Comparison of ENCODE assay signal across 8 cellular contexts in the genomic region with DNA sequence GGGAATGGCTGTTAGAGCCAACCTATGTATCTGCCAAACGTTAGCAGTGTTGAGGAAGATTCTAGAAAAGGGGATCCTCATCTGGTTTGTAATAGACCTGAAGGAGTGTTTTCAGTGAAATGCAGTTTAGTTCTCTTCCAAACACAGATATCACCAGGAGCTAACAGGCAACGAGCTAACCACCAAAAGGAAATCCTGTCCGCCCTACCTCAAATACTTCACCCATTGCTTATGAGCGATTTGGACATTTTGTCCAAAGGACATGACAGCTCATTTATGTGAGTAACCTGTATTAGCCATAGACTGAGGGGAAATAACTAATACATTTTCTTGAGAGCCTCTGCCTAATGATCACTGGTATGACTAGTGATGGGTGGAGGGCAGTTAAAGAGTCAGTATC. TPM values are rescaled to one million over a fixed set of nuclear protein-coding genes. Genes with fewer than 3 reads are reported as not detected.
DNase-seq lines count a peak whose midpoint lies in the region; ATAC-seq lines count a peak whose summit lies in the region.

No MANE protein-coding gene starts in this region.

- peaks cover 41% of the 10 kb centered on the region for H3K4me1 Mint-ChIP-seq in dendritic cell treated with granulocyte-macrophage colony-stimulating factor and Interleukin-4, amounts not matched to agents 40 ng/mL and 50 ng/mL, for 4 days (ENCODE audit: low read depth)
- H3K4me1 Mint-ChIP-seq in natural killer cell treated with Interleukin-12 subunit alpha and Interleukin-12 subunit beta and Interleukin-15 and Interleukin-18, amount 100 ng/mL, for 72 hours (ENCODE audit: low read depth in 2 of 2) = peaks cover 16% of the 10 kb centered on the region in 2 donors

- peaks cover 34% of the 10 kb centered on the region for H3K27me3 Mint-ChIP-seq in dendritic cell treated with granulocyte-macrophage colony-stimulating factor and Interleukin-4, amounts not matched to agents 40 ng/mL and 50 ng/mL, for 4 days
- peaks cover 22 to 28% of the 10 kb centered on the region in 2 donors for H3K27me3 Mint-ChIP-seq in natural killer cell treated with Interleukin-12 subunit alpha and Interleukin-12 subunit beta and Interleukin-15 and Interleukin-18, amount 100 ng/mL, for 72 hours

- no peak for ATAC-seq in natural killer cell treated with Interleukin-12 subunit alpha and Interleukin-12 subunit beta and Interleukin-15 and Interleukin-18, amount 100 ng/mL, for 72 hours

- H3K36me3 Mint-ChIP-seq in dendritic cell treated with granulocyte-macrophage colony-stimulating factor and Interleukin-4, amounts not matched to agents 40 ng/mL and 50 ng/mL, for 4 days (ENCODE audit: low read depth) = peaks cover 15% of the 10 kb centered on the region
- H3K36me3 Mint-ChIP-seq in natural killer cell treated with Interleukin-12 subunit alpha and Interleukin-12 subunit beta and Interleukin-15 and Interleukin-18, amount 100 ng/mL, for 72 hours = no peaks in the 10 kb centered on the region

- no peaks in the 10 kb centered on the region for H3K9me3 Mint-ChIP-seq in dendritic cell treated with granulocyte-macrophage colony-stimulating factor and Interleukin-4, amounts not matched to agents 40 ng/mL and 50 ng/mL, for 4 days
- H3K9me3 Mint-ChIP-seq in natural killer cell treated with Interleukin-12 subunit alpha and Interleukin-12 subunit beta and Interleukin-15 and Interleukin-18, amount 100 ng/mL, for 72 hours = no peaks in the 10 kb centered on the region

- intact Hi-C loops in dendritic cell treated with granulocyte-macrophage colony-stimulating factor and Interleukin-4, amounts not matched to agents 40 ng/mL and 50 ng/mL, for 4 days (cut with micrococcal nuclease) = loop anchor here (5.0 kb wide), 1 partner anchor 41 kb away; no protein-coding TSS in a partner anchor

- peak overlapping the region; percentile 87 for H3K4me3 Mint-ChIP-seq in dendritic cell treated with granulocyte-macrophage colony-stimulating factor and Interleukin-4, amounts not matched to agents 40 ng/mL and 50 ng/mL, for 4 days
- H3K4me3 Mint-ChIP-seq in natural killer cell treated with Interleukin-12 subunit alpha and Interleukin-12 subunit beta and Interleukin-15 and Interleukin-18, amount 100 ng/mL, for 72 hours = peak overlapping the region; percentile 89

- H3K27ac Mint-ChIP-seq in dendritic cell treated with granulocyte-macrophage colony-stimulating factor and Interleukin-4, amounts not matched to agents 40 ng/mL and 50 ng/mL, for 4 days = peak overlapping the region; percentile 72
- H3K27ac Mint-ChIP-seq in natural killer cell treated with Interleukin-12 subunit alpha and Interleukin-12 subunit beta and Interleukin-15 and Interleukin-18, amount 100 ng/mL, for 72 hours = peak overlapping the region; percentile 34 to 68

- DNase-seq in EL (peak; percentile 60), NCI-H69 (lab: John Stamatoyannopoulos, UW) (peak; percentile 55), SIG-M5 treated with dmso at 0.1 percent for 504 hours (lab: John Stamatoyannopoulos, UW; ENCODE audit: unreplicated experiment) (no peak), HT-29 (ENCODE audit: low spot score) (no peak)
- DNase-seq in natural killer cell treated with Interleukin-12 subunit alpha and Interleukin-12 subunit beta and Interleukin-15 and Interleukin-18, amount 100 ng/mL, for 72 hours (ENCODE audit: low spot score) = no peak
- DNase-seq in activated effector memory CD4-positive, alpha-beta T cell treated with anti-CD3 and anti-CD28 coated beads, Interleukin-2, amount 50 U/mL, for 16 hours = no peak
- DNase-seq in stimulated activated CD8-positive, alpha-beta memory T cell treated with anti-CD3 and anti-CD28 coated beads, Interleukin-4, amount 100 ng/mL, for 48 hours = no peak

RNA-seq across cellular contexts. Expression of a gene that starts 0.7 kb away (rescaled TPM):
- total RNA-seq in natural killer cell treated with Interleukin-12 subunit alpha and Interleukin-12 subunit beta and Interleukin-15 and Interleukin-18, amount 100 ng/mL, for 72 hours = not detected
- 0.31 TPM in 1 of 2 replicates, not detected in the other for total RNA-seq in HT-29 (2014; rRNA removed; shearing (Covaris generic))

RNA-seq across cellular contexts. Expression of a gene that starts 34.9 kb away (rescaled TPM):
- 10 to 100 TPM; 15.5 to 23.2 TPM for total RNA-seq in natural killer cell treated with Interleukin-12 subunit alpha and Interleukin-12 subunit beta and Interleukin-15 and Interleukin-18, amount 100 ng/mL, for 72 hours
- 90.3 and 115 TPM in 2 replicates for total RNA-seq in HT-29 (2014; rRNA removed; shearing (Covaris generic))

Comparison
In these comparisons a context has a peak if more than half of its experiments do, and no peak if none do; other contexts are left out.
1. DNase-seq: peak in EL (single experiment) and NCI-H69 (single experiment); none in natural killer cell treated with Interleukin-12 subunit alpha and Interleukin-12 subunit beta and Interleukin-15 and Interleukin-18, amount 100 ng/mL, for 72 hours (single experiment), activated effector memory CD4-positive, alpha-beta T cell treated with anti-CD3 and anti-CD28 coated beads, Interleukin-2, amount 50 U/mL, for 16 hours (single experiment), stimulated activated CD8-positive, alpha-beta memory T cell treated with anti-CD3 and anti-CD28 coated beads, Interleukin-4, amount 100 ng/mL, for 48 hours (single experiment), SIG-M5 treated with dmso at 0.1 percent for 504 hours (single experiment) and HT-29 (single experiment).